20 cellular contexts compared by ENCODE assay signal in the genomic region with DNA sequence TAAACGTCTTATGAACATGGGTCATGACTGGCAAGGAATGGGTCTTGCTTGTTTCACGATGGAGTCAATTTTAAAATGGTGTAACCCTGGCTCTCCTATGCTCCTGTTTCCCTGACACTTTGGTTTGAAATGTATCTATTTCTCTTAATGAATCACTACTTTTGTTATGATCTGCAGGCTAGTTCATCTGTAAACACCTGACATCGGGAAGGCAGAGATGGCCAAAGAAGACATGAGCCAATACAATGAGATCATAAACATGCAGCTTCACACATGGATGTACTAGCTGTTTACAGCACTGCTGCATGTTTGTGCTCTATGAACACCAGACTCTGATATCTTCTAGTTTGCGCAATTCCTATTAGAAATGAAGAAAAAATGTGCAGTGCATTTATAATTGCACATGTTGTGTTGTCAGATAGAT. TPM values are rescaled to one million over a fixed set of nuclear protein-coding genes. Genes with fewer than 3 reads are reported as not detected.
"Had no signal": no experiment of that assay in that cellular context is flagged by ENCODE, and none has a peak within 500 bp of the region (broad histone marks: within the 10 kb centered on the region; RNA-seq: fewer than 3 reads in every experiment).

No MANE protein-coding gene starts in this region.

- H3K9me3 Mint-ChIP-seq: central memory CD8-positive, alpha-beta T cell had no signal

- H3K4me1 ChIP-seq: foreskin keratinocyte, tibial artery had no signal

- H3K27ac Mint-ChIP-seq: nephron progenitor cell, WTC11 had no signal

- ATAC-seq: foreskin keratinocyte, SK-N-SH treated with all-trans-retinoic acid at 6 μM for 48 hours, WTC11 had no signal

- DNase-seq: anterior cingulate cortex; brain microvascular endothelial cell; cortex of kidney; effector CD4-positive, alpha-beta T cell; esophagus squamous epithelium; foreskin keratinocyte; glutamatergic neuron; mesendoderm; nephron progenitor cell; occipital lobe; tibial artery had no signal

- H3K4me3 Mint-ChIP-seq: central memory CD8-positive, alpha-beta T cell; nephron progenitor cell; WTC11 had no signal

- H3K4me1 Mint-ChIP-seq: central memory CD8-positive, alpha-beta T cell had no signal

- FAIRE-seq: urothelium cell line had no signal

- H3K27ac ChIP-seq: brain microvascular endothelial cell, esophagus squamous epithelium, foreskin keratinocyte, skin epidermis, tibial artery had no signal

- H3K9me3 ChIP-seq: esophagus squamous epithelium, tibial artery had no signal

- H3K4me3 ChIP-seq: esophagus squamous epithelium, skin epidermis, tibial artery had no signal

- H3K36me3 ChIP-seq: brain microvascular endothelial cell, esophagus squamous epithelium, tibial artery had no signal

RNA-seq across cellular contexts. Expression of a gene that starts 11.0 kb away (rescaled TPM):
- total RNA-seq: esophagus squamous epithelium; foreskin keratinocyte; liver; occipital lobe; posterior vena cava; subcutaneous adipose tissue; T-helper 1 cell treated with Interleukin-12 subunit alpha and Interleukin-12 subunit beta and Interleukin-4 antibody, amounts not matched to agents 30 ng/mL and 1 ng/mL, for 36 hours had no signal
- polyA plus RNA-seq: foreskin keratinocyte, liver had no signal

RNA-seq across cellular contexts. Expression of a gene that starts 11.6 kb away (rescaled TPM):
- total RNA-seq: foreskin keratinocyte; T-helper 1 cell treated with Interleukin-12 subunit alpha and Interleukin-12 subunit beta and Interleukin-4 antibody, amounts not matched to agents 30 ng/mL and 1 ng/mL, for 36 hours had no signal
- polyA plus RNA-seq: foreskin keratinocyte had no signal
